In genomic region chr6:2990932-2991506, GRCh38 we compare ENCODE assay signal across 1 cellular context.
A peak's percentile ranks its signal among the peaks of the same experiment; 100 is the strongest.
TF ChIP-seq lines count a peak whose summit lies in the region.

No MANE protein-coding gene starts in this region.

TF ChIP-seq in HepG2, 621 proteins besides CTCF, POLR2A, EP300 and RAD21 (continued from another document):
- TF ChIP-seq LCORL (IDR thresholded peaks at IDR 0.05) (no peak), LCORL (CRISPR knock-in tag; IDR thresholded peaks at IDR 0.05) (0 out of 2 replicates have a peak, but pooled peaks have one; percentile 13), ZNF33A (CRISPR knock-in tag; IDR thresholded peaks at IDR 0.05; ENCODE audit: borderline replicate concordance) (peak; percentile 12; the same call in 1 of the 2 replicates), POLR2G (IDR thresholded peaks at IDR 0.05; ENCODE audit: low read depth, low read length) (peak; percentile 50), ZNF646 (CRISPR knock-in tag; IDR thresholded peaks at IDR 0.05) (no peak)
